In genomic region chr21:29648710-29649240, GRCh38 we compare ENCODE assay signal across 1 cellular context.
TF ChIP-seq lines count a peak whose summit lies in the region.

No MANE protein-coding gene starts in this region.

TF ChIP-seq in K562, 482 proteins besides CTCF, POLR2A, EP300 and RAD21 (continued from another document and continues in another):
- no peak for TF ChIP-seq ZNF512 (tag; IDR thresholded peaks at IDR 0.05)
- no peak for TF ChIP-seq ZNF778 (CRISPR knock-in tag; IDR thresholded peaks at IDR 0.05)
- TF ChIP-seq TBP (optimal IDR thresholded peaks at IDR 0.05; ENCODE audit: low read depth, low read length): no peak
- TF ChIP-seq CGGBP1 (CRISPR knock-in tag; IDR thresholded peaks at IDR 0.05): no peak
- no peak for TF ChIP-seq ARHGAP35 (IDR thresholded peaks at IDR 0.05; ENCODE audit: partially characterized antibody)
- no peak for TF ChIP-seq ZNF12 (CRISPR knock-in tag; IDR thresholded peaks at IDR 0.05)
- no peak for TF ChIP-seq ATF3 (IDR thresholded peaks at IDR 0.05)
- TF ChIP-seq ATF3 (CRISPR knock-in tag; conservative IDR thresholded peaks at IDR 0.05): no peak
- TF ChIP-seq RHOXF2B (CRISPR knock-in tag; conservative IDR thresholded peaks at IDR 0.05): no peak
- no peak for TF ChIP-seq XRCC5 (IDR thresholded peaks at IDR 0.05; ENCODE audit: low read depth, low read length)
- no peak for TF ChIP-seq ZSCAN29 (IDR thresholded peaks at IDR 0.05)
- no peak for TF ChIP-seq CBX1 (IDR thresholded peaks at IDR 0.05; ENCODE audit: low read depth)
- peak; percentile 75 for TF ChIP-seq ATF4 (CRISPR knock-in tag; IDR thresholded peaks at IDR 0.05)
- no peak for TF ChIP-seq SMARCE1 (IDR thresholded peaks at IDR 0.05)
- TF ChIP-seq MTA2 (IDR thresholded peaks at IDR 0.05; ENCODE audit: low read depth): no peak
- TF ChIP-seq KDM4B (IDR thresholded peaks at IDR 0.05; ENCODE audit: borderline replicate concordance in 2 of 2, low read depth in 1 of 2): no peak
- TF ChIP-seq ZNF57 (CRISPR knock-in tag; IDR thresholded peaks at IDR 0.05): 0 out of 2 replicates have a peak, but pooled peaks have one; percentile 29
- no peak for TF ChIP-seq ZNF23 (CRISPR knock-in tag; IDR thresholded peaks at IDR 0.05)
- no peak for TF ChIP-seq MXD1 (CRISPR knock-in tag; IDR thresholded peaks at IDR 0.05; ENCODE audit: borderline replicate concordance, poor library complexity, severe bottlenecking)
- no peak for TF ChIP-seq TGIF2 (CRISPR knock-in tag; IDR thresholded peaks at IDR 0.05)
- peak; percentile 95 for TF ChIP-seq NFRKB (IDR thresholded peaks at IDR 0.05; ENCODE audit: low read depth)
- no peak for TF ChIP-seq BDP1 (IDR thresholded peaks at IDR 0.05; ENCODE audit: insufficient read depth, insufficient read length)
- no peak for TF ChIP-seq ID3 (CRISPR knock-in tag; IDR thresholded peaks at IDR 0.05)
- TF ChIP-seq ID3 (tag; IDR thresholded peaks at IDR 0.05): peak; percentile 85; the same call in 1 of the 2 replicates
- TF ChIP-seq HDAC2 (IDR thresholded peaks at IDR 0.05): 0 out of 2 replicates have a peak, but pooled peaks have one; percentile 3
- no peak for TF ChIP-seq RBM17 (IDR thresholded peaks at IDR 0.05; ENCODE audit: borderline replicate concordance, low read depth, low read length)
- no peak for TF ChIP-seq SREBF2 (CRISPR knock-in tag; IDR thresholded peaks at IDR 0.05)
- TF ChIP-seq SMAD4 (CRISPR knock-in tag; conservative IDR thresholded peaks at IDR 0.05): peak; percentile 47
- no peak for TF ChIP-seq MAFF (IDR thresholded peaks at IDR 0.05; ENCODE audit: low read length)
- no peak for TF ChIP-seq SFPQ (IDR thresholded peaks at IDR 0.05; ENCODE audit: low read depth, low read length)
- TF ChIP-seq ESRRA (IDR thresholded peaks at IDR 0.05; ENCODE audit: borderline replicate concordance, low read depth): peak; percentile 66
- TF ChIP-seq ZFP36 (IDR thresholded peaks at IDR 0.05; ENCODE audit: low read depth, low read length, partially characterized antibody): no peak
- TF ChIP-seq CSDE1 (IDR thresholded peaks at IDR 0.05): no peak
- no peak for TF ChIP-seq MXI1 (IDR thresholded peaks at IDR 0.05; ENCODE audit: low read depth, low read length)
- TF ChIP-seq ZFX (CRISPR knock-in tag; IDR thresholded peaks at IDR 0.05): no peak; the same call in 1 of the 2 replicates
- TF ChIP-seq CEBPZ (IDR thresholded peaks at IDR 0.05; ENCODE audit: borderline replicate concordance, low read depth, low read length): no peak
- no peak for TF ChIP-seq ETS2 (tag; IDR thresholded peaks at IDR 0.05; ENCODE audit: borderline replicate concordance, poor library complexity, severe bottlenecking)
- TF ChIP-seq ZNF445 (CRISPR knock-in tag; IDR thresholded peaks at IDR 0.05; ENCODE audit: low read depth): no peak
- no peak for TF ChIP-seq IRF2 (CRISPR knock-in tag; IDR thresholded peaks at IDR 0.05)
- no peak for TF ChIP-seq AFF4 (CRISPR knock-in tag; IDR thresholded peaks at IDR 0.05)
- TF ChIP-seq CEBPG (CRISPR knock-in tag; IDR thresholded peaks at IDR 0.05): no peak
- TF ChIP-seq CEBPG (tag; conservative IDR thresholded peaks at IDR 0.05 in 1 of 2, IDR thresholded peaks at IDR 0.05 in 1 of 2): no peak
- TF ChIP-seq SMC3 (conservative IDR thresholded peaks at IDR 0.05; ENCODE audit: insufficient read depth, low read depth, low read length): no peak
- TF ChIP-seq ZNF140 (CRISPR knock-in tag; IDR thresholded peaks at IDR 0.05): no peak
- TF ChIP-seq ZKSCAN8 (CRISPR knock-in tag; IDR thresholded peaks at IDR 0.05): peak; percentile 22; the same call in 1 of the 2 replicates
- TF ChIP-seq EHMT2 (IDR thresholded peaks at IDR 0.05): no peak
- TF ChIP-seq HBP1 (CRISPR knock-in tag; IDR thresholded peaks at IDR 0.05): peak; percentile 75; the same call in 1 of the 2 replicates
- TF ChIP-seq ESRRB (CRISPR knock-in tag; IDR thresholded peaks at IDR 0.05; ENCODE audit: borderline replicate concordance): no peak
- TF ChIP-seq U2AF1 (optimal IDR thresholded peaks at IDR 0.05; ENCODE audit: low read depth, low read length): no peak
- no peak for TF ChIP-seq NFIC (IDR thresholded peaks at IDR 0.05)
- no peak; the same call in 1 of the 2 replicates for TF ChIP-seq L3MBTL2 (IDR thresholded peaks at IDR 0.05)
- no peak for TF ChIP-seq MED1 (CRISPR knock-in tag; IDR thresholded peaks at IDR 0.05; ENCODE audit: borderline replicate concordance)
- no peak for TF ChIP-seq MBD1 (CRISPR knock-in tag; IDR thresholded peaks at IDR 0.05)
- no peak for TF ChIP-seq SPI1 (IDR thresholded peaks at IDR 0.05; ENCODE audit: borderline replicate concordance, low read depth, low read length)
- no peak for TF ChIP-seq SRSF7 (optimal IDR thresholded peaks at IDR 0.05; ENCODE audit: low read depth, low read length)
- TF ChIP-seq ARNT (IDR thresholded peaks at IDR 0.05): no peak
- no peak for TF ChIP-seq ZNF146 (CRISPR knock-in tag; IDR thresholded peaks at IDR 0.05; ENCODE audit: unreplicated experiment)
